ENCODE assay signal across 9 cellular contexts in genomic region chrX:45843518-45843917, GRCh38.
DNase-seq lines count a peak whose midpoint lies in the region; ATAC-seq and TF ChIP-seq lines count a peak whose summit lies in the region.
"Had no signal": no experiment of that assay in that cellular context is flagged by ENCODE, and none has a peak within 500 bp of the region (broad histone marks: within the 10 kb centered on the region; RNA-seq: fewer than 3 reads in every experiment).

No MANE protein-coding gene starts in this region.

- H3K9me3 Mint-ChIP-seq in type B pancreatic cell (no peaks in the 10 kb centered on the region), mesothelial cell of epicardium (peaks cover 19% of the 10 kb centered on the region)

- DNase-seq in cardiac muscle cell (ENCODE audit: low read depth in 1 of 2, low spot score in 1 of 2) = peak; percentile 1 to 21
- no peak for DNase-seq in left ventricle myocardium superior
- DNase-seq in NCI-H69 (lab: John Stamatoyannopoulos, UW) = peak; percentile 15
- peak; percentile 54 for DNase-seq in choroid plexus epithelial cell (ENCODE audit: low read depth)
- DNase-seq in type B pancreatic cell (ENCODE audit: extremely low spot score, unreplicated experiment) = no peak
- no peak for DNase-seq in mesothelial cell of epicardium (ENCODE audit: low spot score in 2 of 2, unreplicated experiment in 2 of 2)
- no peak for DNase-seq in lower leg skin (ENCODE audit: low spot score in 2 of 2)
- no peak for DNase-seq in SKM-1 (lab: John Stamatoyannopoulos, UW; ENCODE audit: unreplicated experiment)
- DNase-seq: islet precursor cell had no signal

- H3K36me3 Mint-ChIP-seq in type B pancreatic cell (peaks cover 26% of the 10 kb centered on the region), mesothelial cell of epicardium (peaks cover 18% of the 10 kb centered on the region)

- intact Hi-C loops in left ventricle myocardium superior (cut with micrococcal nuclease) (no loop called here), lower leg skin (cut with DNase I; ENCODE audit: low total_unique reads) (no loop called here)

- no peaks in the 10 kb centered on the region for H3K36me3 ChIP-seq in cardiac muscle cell

- H3K9me3 ChIP-seq in cardiac muscle cell (ENCODE audit: low read depth) = no peaks in the 10 kb centered on the region

- peaks cover 11% of the 10 kb centered on the region for H3K4me1 Mint-ChIP-seq in type B pancreatic cell (ENCODE audit: unreplicated experiment)
- peaks cover 17% of the 10 kb centered on the region for H3K4me1 Mint-ChIP-seq in mesothelial cell of epicardium

- ATAC-seq in left ventricle myocardium superior = no peak

- TF ChIP-seq POLR2A in lower leg skin (IDR thresholded peaks at IDR 0.05) = no peak

- H3K27me3 Mint-ChIP-seq in type B pancreatic cell = no peaks in the 10 kb centered on the region
- no peaks in the 10 kb centered on the region for H3K27me3 Mint-ChIP-seq in mesothelial cell of epicardium (ENCODE audit: low read depth)

- TF ChIP-seq CTCF in cardiac muscle cell (IDR thresholded peaks at IDR 0.05; ENCODE audit: low read depth, low read length) (no peak), choroid plexus epithelial cell (conservative IDR thresholded peaks at IDR 0.05; ENCODE audit: low read depth, low read length) (peak; percentile 30), type B pancreatic cell (conservative IDR thresholded peaks at IDR 0.05) (peak; percentile 23), mesothelial cell of epicardium (IDR thresholded peaks at IDR 0.05; ENCODE audit: unreplicated experiment) (no peak), lower leg skin (IDR thresholded peaks at IDR 0.05) (no peak)

- H3K4me1 ChIP-seq in cardiac muscle cell (ENCODE audit: low read depth) = no peaks in the 10 kb centered on the region

- WGBS in lower leg skin, 2 donors = 39 to 44% methylated on average over 1 of the region's 1 CpG

- H3K27ac ChIP-seq in cardiac muscle cell = no peak overlapping the region

- H3K27me3 ChIP-seq in cardiac muscle cell = no peaks in the 10 kb centered on the region

- H3K4me3 ChIP-seq in cardiac muscle cell (no peak overlapping the region), choroid plexus epithelial cell (ENCODE audit: low read depth, low read length) (no peak overlapping the region), lower leg skin (ENCODE audit: low read depth, poor library complexity, severe bottlenecking) (no peak overlapping the region)

- H3K4me3 Mint-ChIP-seq in type B pancreatic cell (no peak overlapping the region), mesothelial cell of epicardium (no peak overlapping the region)

- H3K27ac Mint-ChIP-seq in type B pancreatic cell (no peak overlapping the region), mesothelial cell of epicardium (no peak overlapping the region)

Comparison
In these comparisons a context has a peak if more than half of its experiments do, and no peak if none do; other contexts are left out.
1. DNase-seq: peak in cardiac muscle cell (2 of 2), NCI-H69 (single experiment) and choroid plexus epithelial cell (single experiment); none in left ventricle myocardium superior (single experiment), type B pancreatic cell (single experiment), mesothelial cell of epicardium (0 of 2), lower leg skin (0 of 2) and SKM-1 (single experiment).
2. CTCF ChIP-seq: peak in choroid plexus epithelial cell (single experiment) and type B pancreatic cell (single experiment); none in cardiac muscle cell (single experiment), mesothelial cell of epicardium (single experiment) and lower leg skin (0 of 3).